ENCODE assay signal across 1 cellular context in the genomic region with DNA sequence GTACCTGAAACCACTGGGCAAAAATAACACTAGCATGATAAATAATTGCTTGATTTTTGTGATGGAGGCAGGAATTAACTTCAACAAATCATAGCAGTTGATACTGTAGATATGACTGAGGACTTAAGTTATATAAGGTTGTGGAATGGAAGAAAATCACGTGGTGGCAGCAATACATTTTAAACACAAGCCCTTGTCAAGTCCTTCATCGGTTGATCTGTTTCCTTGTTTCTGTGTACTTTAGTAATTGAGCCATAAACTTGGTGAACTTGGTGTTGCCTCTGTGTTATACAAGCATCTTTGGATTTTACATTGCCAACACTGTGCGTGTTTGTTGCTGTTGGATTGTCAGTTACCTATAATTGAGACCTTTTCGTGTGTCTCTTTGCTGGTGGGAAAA.
TF ChIP-seq lines count a peak whose summit lies in the region.

No MANE protein-coding gene starts in this region.

TF ChIP-seq in HepG2, 621 proteins besides CTCF, POLR2A, EP300 and RAD21 (continued from another document):
- TF ChIP-seq, protein P1, sequence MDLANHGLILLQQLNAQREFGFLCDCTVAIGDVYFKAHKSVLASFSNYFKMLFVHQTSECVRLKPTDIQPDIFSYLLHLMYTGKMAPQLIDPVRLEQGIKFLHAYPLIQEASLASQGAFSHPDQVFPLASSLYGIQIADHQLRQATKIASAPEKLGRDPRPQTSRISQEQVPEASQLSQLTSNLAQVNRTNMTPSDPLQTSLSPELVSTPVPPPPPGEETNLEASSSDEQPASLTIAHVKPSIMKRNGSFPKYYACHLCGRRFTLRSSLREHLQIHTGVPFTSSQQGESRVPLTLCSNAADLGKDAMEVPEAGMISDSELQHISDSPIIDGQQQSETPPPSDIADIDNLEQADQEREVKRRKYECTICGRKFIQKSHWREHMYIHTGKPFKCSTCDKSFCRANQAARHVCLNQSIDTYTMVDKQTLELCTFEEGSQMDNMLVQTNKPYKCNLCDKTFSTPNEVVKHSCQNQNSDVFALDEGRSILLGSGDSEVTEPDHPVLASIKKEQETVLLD (CRISPR knock-in tag; IDR thresholded peaks at IDR 0.05; ENCODE audit: low read depth): no peak
- TF ChIP-seq U2AF2 (IDR thresholded peaks at IDR 0.05; ENCODE audit: low read depth, low read length) (no peak), SOX6 (IDR thresholded peaks at IDR 0.05) (no peak), SOX6 (CRISPR knock-in tag; IDR thresholded peaks at IDR 0.05) (no peak), TBL1XR1 (IDR thresholded peaks at IDR 0.05; ENCODE audit: borderline replicate concordance, low read length, partially characterized antibody) (no peak)
